Comparison of ENCODE assay signal across 9 cellular contexts in genomic region chr11:14308897-14309387, GRCh38. TPM values are rescaled to one million over a fixed set of nuclear protein-coding genes. Genes with fewer than 3 reads are reported as not detected.
DNase-seq lines count a peak whose midpoint lies in the region; ATAC-seq lines count a peak whose summit lies in the region.
"Had no signal": no experiment of that assay in that cellular context is flagged by ENCODE, and none has a peak within 500 bp of the region (broad histone marks: within the 10 kb centered on the region; RNA-seq: fewer than 3 reads in every experiment).

No MANE protein-coding gene starts in this region.

- H3K14ac ChIP-seq in mesenchymal stem cell (ENCODE audit: low read length in 2 of 2), result no peak overlapping the region

- H2BK120ac ChIP-seq in mesenchymal stem cell (ENCODE audit: low read depth, low read length), result no peak overlapping the region

- H3K27ac ChIP-seq in mesenchymal stem cell (ENCODE audit: low read length, poor library complexity, severe bottlenecking), result peak overlapping the region; percentile 66

- no peak overlapping the region for H2AK5ac ChIP-seq in mesenchymal stem cell (ENCODE audit: low read length, severe bottlenecking)

- no peak overlapping the region for H4K8ac ChIP-seq in mesenchymal stem cell (ENCODE audit: low read length)

- H3K4ac ChIP-seq in mesenchymal stem cell (ENCODE audit: low read depth in 1 of 2, low read length in 2 of 2), result no peak overlapping the region

- H3K18ac ChIP-seq in mesenchymal stem cell (ENCODE audit: low read depth in 1 of 2, low read length in 2 of 2), result no peak overlapping the region

- no peak overlapping the region for H2BK5ac ChIP-seq in mesenchymal stem cell (ENCODE audit: low read depth, low read length, poor library complexity, severe bottlenecking)

- ATAC-seq in GM18858 (IDR thresholded peaks at IDR 0.05; ENCODE audit: unreplicated experiment) (peak; percentile 35), GM21786 (IDR thresholded peaks at IDR 0.05; ENCODE audit: unreplicated experiment) (peak; percentile 44), HG03565 (IDR thresholded peaks at IDR 0.05; ENCODE audit: unreplicated experiment) (peak; percentile 28)

- no peak overlapping the region for H2BK12ac ChIP-seq in mesenchymal stem cell (ENCODE audit: low read length in 2 of 2)

- no peak overlapping the region for H3K4me3 ChIP-seq in mesenchymal stem cell (ENCODE audit: insufficient read depth in 1 of 2, low read depth in 1 of 2, low read length in 2 of 2)

- no peaks in the 10 kb centered on the region for H3K36me3 ChIP-seq in mesenchymal stem cell (ENCODE audit: control insufficient read depth in 1 of 2, insufficient read depth in 2 of 2, low read depth in 1 of 2, low read length in 2 of 2)

- 100% methylated on average over 1 of the region's 1 CpG for WGBS in mesenchymal stem cell

- DNase-seq in mesenchymal stem cell (no peak), NCI-H1694 treated with DMSO at 0.1 percent for 48 hours (lab: John Stamatoyannopoulos, UW) (no peak), NCI-H1048 (lab: John Stamatoyannopoulos, UW) (no peak), amniotic stem cell (lab: John Stamatoyannopoulos, UW) (no peak)
- no peak for DNase-seq in activated CD4-positive, alpha-beta T cell treated with anti-CD3 and anti-CD28 coated beads, Interleukin-2, amount 50 U/mL, for 48 hours
- DNase-seq: effector CD8-positive, alpha-beta T cell had no signal

- no peak overlapping the region for H4K91ac ChIP-seq in mesenchymal stem cell (ENCODE audit: low read length)

- no peaks in the 10 kb centered on the region for H3K79me1 ChIP-seq in mesenchymal stem cell (replicated peaks; ENCODE audit: low read length, poor library complexity, severe bottlenecking)

- peaks cover 13% of the 10 kb centered on the region for H3K4me1 ChIP-seq in mesenchymal stem cell (ENCODE audit: control insufficient read depth, insufficient read depth, low read depth, low read length)

- H3K9me3 ChIP-seq in mesenchymal stem cell (ENCODE audit: control insufficient read depth, low read length), result no peaks in the 10 kb centered on the region

- H2BK15ac ChIP-seq in mesenchymal stem cell (ENCODE audit: low read depth, poor library complexity, severe bottlenecking), result no peak overlapping the region

- H3K23ac ChIP-seq in mesenchymal stem cell (ENCODE audit: low read length in 2 of 2), result no peak overlapping the region

- H3K27me3 ChIP-seq in mesenchymal stem cell (ENCODE audit: control insufficient read depth in 1 of 2, insufficient read depth in 1 of 2, low read length in 2 of 2), result no peaks in the 10 kb centered on the region

- H3K4me2 ChIP-seq in mesenchymal stem cell (ENCODE audit: low read length, poor library complexity, severe bottlenecking), result no peak overlapping the region

- H2AFZ ChIP-seq in mesenchymal stem cell (ENCODE audit: low read depth, low read length), result no peak overlapping the region

- H3K9ac ChIP-seq in mesenchymal stem cell (ENCODE audit: low read length), result peak overlapping the region; percentile 20

RNA-seq across cellular contexts. Expression of gene RRAS2, which starts 50.0 kb away (rescaled TPM):
- 60.2 TPM for polyA plus RNA-seq in mesenchymal stem cell (2013, experiment 1 of 2)
- 61.9 TPM for polyA plus RNA-seq in mesenchymal stem cell (2013, experiment 2 of 2)
